Comparison of ENCODE assay signal across 12 cellular contexts in genomic region chr6:25006075-25006474, GRCh38.
A peak's percentile ranks its signal among the peaks of the same experiment; 100 is the strongest.
DNase-seq lines count a peak whose midpoint lies in the region; ATAC-seq and TF ChIP-seq lines count a peak whose summit lies in the region.
"Had no signal": no experiment of that assay in that cellular context is flagged by ENCODE, and none has a peak within 500 bp of the region (broad histone marks: within the 10 kb centered on the region; RNA-seq: fewer than 3 reads in every experiment).

No MANE protein-coding gene starts in this region.

- H3K4me3 ChIP-seq in RWPE2 (ENCODE audit: severe bottlenecking), result no peak overlapping the region
- H3K4me3 ChIP-seq: mucosa of descending colon had no signal

- H3K27ac Mint-ChIP-seq in activated CD4-positive, alpha-beta T cell treated with anti-CD3 and anti-CD28 coated beads for 36 hours, result peak overlapping the region; percentile 79
- H3K27ac Mint-ChIP-seq in effector memory CD8-positive, alpha-beta T cell, result peak overlapping the region; percentile 85 to 96
- H3K27ac Mint-ChIP-seq in stimulated activated effector memory CD8-positive, alpha-beta T cell treated with anti-CD3 and anti-CD28 coated beads, Interleukin-12 subunit alpha, Interleukin-12 subunit beta, amount 100 ng/mL, for 72 hours, result peak overlapping the region; percentile 88

- no peaks in the 10 kb centered on the region for H3K27me3 ChIP-seq in RWPE2 (ENCODE audit: insufficient read depth, poor library complexity, severe bottlenecking)

- intact Hi-C loops in activated CD4-positive, alpha-beta T cell treated with anti-CD3 and anti-CD28 coated beads for 36 hours (cut with DNase I, micrococcal nuclease), result loop anchor here in 1 of 2 experiments (2.0 to 5.0 kb wide), 2 partner anchors 34 to 77 kb away; no protein-coding TSS in a partner anchor

- H3K36me3 ChIP-seq in RWPE2 (ENCODE audit: low read depth), result no peaks in the 10 kb centered on the region

- no peaks in the 10 kb centered on the region for H3K9me3 Mint-ChIP-seq in activated CD4-positive, alpha-beta T cell treated with anti-CD3 and anti-CD28 coated beads for 36 hours (ENCODE audit: low read depth)
- H3K9me3 Mint-ChIP-seq in effector memory CD8-positive, alpha-beta T cell, result no peaks in the 10 kb centered on the region
- H3K9me3 Mint-ChIP-seq in stimulated activated effector memory CD8-positive, alpha-beta T cell treated with anti-CD3 and anti-CD28 coated beads, Interleukin-12 subunit alpha, Interleukin-12 subunit beta, amount 100 ng/mL, for 72 hours, result no peaks in the 10 kb centered on the region

- H3K27me3 Mint-ChIP-seq in activated CD4-positive, alpha-beta T cell treated with anti-CD3 and anti-CD28 coated beads for 36 hours, result no peaks in the 10 kb centered on the region
- H3K27me3 Mint-ChIP-seq in effector memory CD8-positive, alpha-beta T cell, result no peaks in the 10 kb centered on the region

- H3K4me3 Mint-ChIP-seq in activated CD4-positive, alpha-beta T cell treated with anti-CD3 and anti-CD28 coated beads for 36 hours, result peak overlapping the region; percentile 32
- peak overlapping the region; percentile 61 to 63 for H3K4me3 Mint-ChIP-seq in effector memory CD8-positive, alpha-beta T cell
- H3K4me3 Mint-ChIP-seq in stimulated activated effector memory CD8-positive, alpha-beta T cell treated with anti-CD3 and anti-CD28 coated beads, Interleukin-12 subunit alpha, Interleukin-12 subunit beta, amount 100 ng/mL, for 72 hours, result peak overlapping the region; percentile 55

- TF ChIP-seq CTCF in RWPE2 (IDR thresholded peaks at IDR 0.05; ENCODE audit: poor library complexity, severe bottlenecking), result no peak

- H3K27ac ChIP-seq in RWPE2 (ENCODE audit: poor library complexity, severe bottlenecking), result peak overlapping the region; percentile 95

- H3K4me1 ChIP-seq in RWPE2 (ENCODE audit: insufficient read depth, poor library complexity, severe bottlenecking), result peaks cover 42% of the 10 kb centered on the region

- POLR2A ChIA-PET in activated CD4-positive, alpha-beta T cell treated with anti-CD3 and anti-CD28 coated beads for 36 hours (lab: Charles Lee), result interaction anchor here (0.9 kb wide), 1 partner anchor 31 kb away, joined by 3 read pairs; no protein-coding TSS in a partner anchor

- H3K36me3 Mint-ChIP-seq in activated CD4-positive, alpha-beta T cell treated with anti-CD3 and anti-CD28 coated beads for 36 hours (ENCODE audit: low read depth), result peaks cover 2% of the 10 kb centered on the region
- H3K36me3 Mint-ChIP-seq in effector memory CD8-positive, alpha-beta T cell (ENCODE audit: insufficient read depth), result peaks cover 9% of the 10 kb centered on the region
- no peaks in the 10 kb centered on the region for H3K36me3 Mint-ChIP-seq in stimulated activated effector memory CD8-positive, alpha-beta T cell treated with anti-CD3 and anti-CD28 coated beads, Interleukin-12 subunit alpha, Interleukin-12 subunit beta, amount 100 ng/mL, for 72 hours

- H3K9me3 ChIP-seq in RWPE2 (ENCODE audit: severe bottlenecking), result no peaks in the 10 kb centered on the region
- H3K9me3 ChIP-seq: mucosa of descending colon had no signal

- no peak for ATAC-seq in activated CD4-positive, alpha-beta T cell treated with anti-CD3 and anti-CD28 coated beads for 36 hours
- ATAC-seq in RWPE2 (ENCODE audit: low read depth) (no peak; the same call in 2 of the 3 replicates), GM21786 (IDR thresholded peaks at IDR 0.05; ENCODE audit: unreplicated experiment) (no peak), GM19452 (IDR thresholded peaks at IDR 0.05; ENCODE audit: unreplicated experiment) (no peak)
- peak; percentile 2 for ATAC-seq in effector memory CD8-positive, alpha-beta T cell (replicated peaks)
- ATAC-seq in stimulated activated effector memory CD8-positive, alpha-beta T cell treated with anti-CD3 and anti-CD28 coated beads, Interleukin-12 subunit alpha, Interleukin-12 subunit beta, amount 100 ng/mL, for 72 hours, result no peak

- H3K4me1 Mint-ChIP-seq in activated CD4-positive, alpha-beta T cell treated with anti-CD3 and anti-CD28 coated beads for 36 hours, result peaks cover 79% of the 10 kb centered on the region
- H3K4me1 Mint-ChIP-seq in effector memory CD8-positive, alpha-beta T cell (ENCODE audit: low read depth in 2 of 2), result peaks cover 50 to 69% of the 10 kb centered on the region in 2 donors
- H3K4me1 Mint-ChIP-seq in stimulated activated effector memory CD8-positive, alpha-beta T cell treated with anti-CD3 and anti-CD28 coated beads, Interleukin-12 subunit alpha, Interleukin-12 subunit beta, amount 100 ng/mL, for 72 hours, result peaks cover 69% of the 10 kb centered on the region

- no peak for DNase-seq in activated CD4-positive, alpha-beta T cell treated with anti-CD3 and anti-CD28 coated beads for 36 hours
- DNase-seq in activated CD4-positive, alpha-beta T cell treated with anti-CD3 and anti-CD28 coated beads, Interleukin-2, amount 50 U/mL, for 4 hours, result no peak
- DNase-seq in RWPE2 (ENCODE audit: low spot score) (no peak), NOMO-1 treated with dmso at 0.1 percent for 144 hours (lab: John Stamatoyannopoulos, UW; ENCODE audit: unreplicated experiment) (no peak)
- DNase-seq in effector memory CD8-positive, alpha-beta T cell, result no peak
- DNase-seq in stimulated activated effector memory CD8-positive, alpha-beta T cell treated with anti-CD3 and anti-CD28 coated beads, Interleukin-12 subunit alpha, Interleukin-12 subunit beta, amount 100 ng/mL, for 72 hours (ENCODE audit: low spot score in 2 of 2), result no peak
- DNase-seq: ACHN, cerebellar nuclear complex, NCI-H1694 treated with DMSO at 0.1 percent for 48 hours had no signal

- CTCF ChIA-PET in activated CD4-positive, alpha-beta T cell treated with anti-CD3 and anti-CD28 coated beads for 36 hours (lab: Charles Lee), result interaction anchor here (0.6 to 6.5 kb wide), 14 partner anchors 13 to 150 kb away, joined by 3 to 71 read pairs (median 4); no protein-coding TSS in a partner anchor
